8 cellular contexts compared by ENCODE assay signal in the genomic region with DNA sequence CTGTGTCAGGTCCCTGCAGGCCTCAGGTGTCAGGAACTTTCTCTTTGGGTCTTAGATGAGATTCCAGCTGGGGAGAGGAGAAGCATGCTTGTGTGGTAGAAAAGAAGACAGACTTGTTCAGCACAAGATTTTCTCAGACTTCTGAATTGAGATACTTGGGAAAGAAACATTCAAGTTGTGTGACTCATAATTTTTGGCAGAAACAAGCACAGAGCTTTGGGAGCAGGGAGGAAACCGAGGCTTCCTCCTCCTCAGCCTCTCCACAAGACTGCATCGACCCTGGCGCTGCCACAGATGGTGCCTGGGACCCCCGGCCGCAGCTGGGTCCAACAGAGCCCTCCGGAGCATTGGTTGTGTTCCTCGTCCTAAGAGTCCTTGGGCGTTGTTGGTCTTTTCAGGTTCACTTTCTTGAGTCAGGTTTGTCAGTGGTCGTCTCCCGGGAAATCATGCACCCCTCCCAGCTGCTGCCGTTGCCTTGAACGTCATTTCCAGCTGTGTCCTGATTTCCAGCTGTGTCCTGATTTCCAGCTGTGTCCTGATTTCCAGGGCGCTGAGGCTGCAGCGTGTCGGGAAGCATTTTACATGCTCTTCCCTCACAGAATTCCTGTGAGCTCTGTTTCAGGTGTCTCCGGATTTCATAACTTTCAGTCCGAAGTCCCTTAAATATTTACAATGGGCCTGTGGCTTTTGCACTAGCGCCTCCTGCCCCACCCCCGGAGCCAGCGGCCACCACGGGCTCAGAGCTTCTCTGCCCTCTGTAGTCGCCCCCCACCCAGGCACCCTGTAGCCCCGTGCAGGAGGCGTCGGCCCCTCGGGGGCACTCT.
A peak's percentile ranks its signal among the peaks of the same experiment; 100 is the strongest.
DNase-seq lines count a peak whose midpoint lies in the region; ATAC-seq and TF ChIP-seq lines count a peak whose summit lies in the region.

No MANE protein-coding gene starts in this region.

- H3K4me3 ChIP-seq in coronary artery = peak overlapping the region; percentile 59
- H3K4me3 ChIP-seq in uterus = peak overlapping the region in 1 of 2 donors; percentile 15

- H3K4me3 Mint-ChIP-seq in activated T-cell treated with anti-CD3 and anti-CD28 coated beads, Interleukin-2, amount 50 U/mL, for 4 hours = peak overlapping the region; percentile 3

- H3K9me3 ChIP-seq in uterus = no peaks in the 10 kb centered on the region

- peaks cover 23% of the 10 kb centered on the region for H3K4me1 Mint-ChIP-seq in activated T-cell treated with anti-CD3 and anti-CD28 coated beads, Interleukin-2, amount 50 U/mL, for 4 hours (ENCODE audit: low read depth)

- intact Hi-C loops in uterus (cut with DNase I; ENCODE audit: low total_unique reads) = no loop called here

- DNase-seq in activated T-cell treated with anti-CD3 and anti-CD28 coated beads, Interleukin-2, amount 50 U/mL, for 4 hours = no peak
- no peak for DNase-seq in activated T-cell treated with anti-CD3 and anti-CD28 coated beads, Interleukin-2, amount 50 U/mL, for 48 hours
- DNase-seq in coronary artery (ENCODE audit: low spot score) = no peak
- DNase-seq in mucosa of gallbladder (ENCODE audit: low spot score) = peak; percentile 41
- peak; percentile 68 to 69 for DNase-seq in uterus
- no peak for DNase-seq in NCI-H187 treated with DMSO at 0.1 percent for 48 hours (lab: John Stamatoyannopoulos, UW)

- H3K4me1 ChIP-seq in uterus = peaks cover 0 to 29% of the 10 kb centered on the region in 2 donors

- TF ChIP-seq POLR2A in uterus (IDR thresholded peaks at IDR 0.05) = no peak

- H3K27me3 ChIP-seq in uterus = no peaks in the 10 kb centered on the region

- no peaks in the 10 kb centered on the region for H3K27me3 Mint-ChIP-seq in activated T-cell treated with anti-CD3 and anti-CD28 coated beads, Interleukin-2, amount 50 U/mL, for 4 hours (ENCODE audit: low read depth)

- no peak for ATAC-seq in activated T-cell treated with anti-CD3 and anti-CD28 coated beads, Interleukin-2, amount 50 U/mL, for 4 hours
- ATAC-seq in HG03025 (IDR thresholded peaks at IDR 0.05; ENCODE audit: low FRiP score, unreplicated experiment) (no peak), GM21528 (IDR thresholded peaks at IDR 0.05; ENCODE audit: low FRiP score, unreplicated experiment) (no peak)

- TF ChIP-seq CTCF in coronary artery (IDR thresholded peaks at IDR 0.05) = no peak
- no peak for TF ChIP-seq CTCF in uterus (IDR thresholded peaks at IDR 0.05)

- H3K36me3 Mint-ChIP-seq in activated T-cell treated with anti-CD3 and anti-CD28 coated beads, Interleukin-2, amount 50 U/mL, for 4 hours (ENCODE audit: insufficient read depth) = no peaks in the 10 kb centered on the region

- H3K27ac ChIP-seq in coronary artery (peak overlapping the region; percentile 81 to 99), uterus (peak overlapping the region; percentile 91 to 94)

- no peaks in the 10 kb centered on the region for H3K9me3 Mint-ChIP-seq in activated T-cell treated with anti-CD3 and anti-CD28 coated beads, Interleukin-2, amount 50 U/mL, for 4 hours

- no peaks in the 10 kb centered on the region for H3K36me3 ChIP-seq in uterus

Comparison
In these comparisons a context has a peak if more than half of its experiments do, and no peak if none do; other contexts are left out.
1. DNase-seq: peak in mucosa of gallbladder (single experiment) and uterus (2 of 2); none in activated T-cell treated with anti-CD3 and anti-CD28 coated beads, Interleukin-2, amount 50 U/mL, for 4 hours (single experiment), activated T-cell treated with anti-CD3 and anti-CD28 coated beads, Interleukin-2, amount 50 U/mL, for 48 hours (0 of 2), coronary artery (single experiment) and NCI-H187 treated with DMSO at 0.1 percent for 48 hours (single experiment).